ENCODE assay signal across 13 cellular contexts in the genomic region with DNA sequence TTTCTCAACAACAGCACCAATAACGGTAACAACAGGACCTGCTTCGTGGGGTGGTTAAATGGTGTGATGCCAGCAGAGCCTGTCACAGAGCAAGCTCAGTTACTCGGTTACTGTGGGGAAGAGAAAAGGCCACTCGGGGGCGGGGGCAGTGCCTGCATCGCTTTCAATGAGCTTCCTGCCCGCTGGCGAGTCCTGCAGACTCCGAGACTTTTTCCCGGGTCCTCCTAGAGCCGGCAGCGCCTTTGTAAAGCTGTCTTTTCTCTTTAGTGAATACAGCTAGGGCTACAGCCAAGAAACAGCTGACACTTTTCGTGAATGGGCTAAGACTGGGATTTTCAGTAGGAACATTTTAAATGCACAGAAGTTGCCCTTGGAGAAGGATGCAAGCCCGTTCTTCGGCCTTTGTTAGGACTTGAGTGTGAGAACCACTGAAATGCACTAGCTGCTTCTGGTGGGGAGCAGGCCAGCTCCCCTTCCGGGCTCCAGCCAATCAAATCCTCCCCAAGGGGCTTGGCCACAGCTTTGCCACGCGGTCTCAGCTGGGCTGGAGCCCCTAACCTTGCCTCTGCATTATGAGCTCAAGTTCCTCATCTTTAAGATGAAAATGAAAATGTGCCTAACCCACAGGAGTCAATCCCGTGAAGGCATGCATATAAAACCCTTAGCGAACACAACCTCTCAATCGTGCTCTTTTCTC. TPM values are rescaled to one million over a fixed set of nuclear protein-coding genes. Genes with fewer than 3 reads are reported as not detected.
A peak's percentile ranks its signal among the peaks of the same experiment; 100 is the strongest.
DNase-seq lines count a peak whose midpoint lies in the region; ATAC-seq and TF ChIP-seq lines count a peak whose summit lies in the region.
"Had no signal": no experiment of that assay in that cellular context is flagged by ENCODE, and none has a peak within 500 bp of the region (broad histone marks: within the 10 kb centered on the region; RNA-seq: fewer than 3 reads in every experiment).

No MANE protein-coding gene starts in this region.

- DNase-seq in activated gamma-delta T cell treated with Interleukin-2 at 50 U/mL for 16 hours (peak; percentile 6), activated gamma-delta T cell (lab: John Stamatoyannopoulos, UW) (no peak), caudate nucleus (lab: John Stamatoyannopoulos, UW) (peak in 49 of 61 donors; percentile 6 to 87 (median 48)), lower lobe of right lung (no peak), AML-193 (lab: John Stamatoyannopoulos, UW) (no peak), uterus (no peak), RWPE1 (ENCODE audit: low spot score) (no peak)
- DNase-seq: activated CD4-positive, alpha-beta T cell treated with anti-CD3 and anti-CD28 coated beads, Interleukin-2, amount 50 U/mL, for 48 hours; GOT3; NCI-H1417 had no signal

- intact Hi-C loops in lower lobe of right lung (cut with DNase I) (no loop called here), uterus (cut with DNase I; ENCODE audit: low total_unique reads) (no loop called here)

- no peaks in the 10 kb centered on the region for H3K27me3 ChIP-seq in lower lobe of right lung (ENCODE audit: low read depth)
- no peaks in the 10 kb centered on the region for H3K27me3 ChIP-seq in stomach smooth muscle (ENCODE audit: control insufficient read depth in 1 of 2, insufficient read depth in 2 of 2, low read length in 2 of 2)
- H3K27me3 ChIP-seq in uterus = no peaks in the 10 kb centered on the region

- H3K9me3 ChIP-seq in lower lobe of right lung (no peaks in the 10 kb centered on the region), stomach smooth muscle (ENCODE audit: control insufficient read depth in 2 of 2, low read length in 2 of 2) (no peaks in the 10 kb centered on the region), uterus (no peaks in the 10 kb centered on the region)

- no peak overlapping the region for H3K27ac ChIP-seq in caudate nucleus (ENCODE audit: low read depth, low read length)
- no peak overlapping the region for H3K27ac ChIP-seq in lower lobe of right lung
- no peak overlapping the region for H3K27ac ChIP-seq in stomach smooth muscle (ENCODE audit: low read length)
- H3K27ac ChIP-seq in uterus = no peak overlapping the region
- no peak overlapping the region for H3K27ac ChIP-seq in RWPE1

- POLR2A ChIA-PET in RWPE1 (lab: Yijun Ruan, JAX; ENCODE audit: low non-redundant PET) = no interaction called here

- no peak for TF ChIP-seq POLR2A in uterus (IDR thresholded peaks at IDR 0.05)

- CTCF ChIA-PET in RWPE1 (lab: Yijun Ruan, JAX) = no interaction called here

- H3K36me3 ChIP-seq in lower lobe of right lung (no peaks in the 10 kb centered on the region), stomach smooth muscle (ENCODE audit: control insufficient read depth in 2 of 2, insufficient read depth in 2 of 2, low read length in 2 of 2) (no peaks in the 10 kb centered on the region), uterus (no peaks in the 10 kb centered on the region)

- H3K4me1 ChIP-seq in lower lobe of right lung = peaks cover 5% of the 10 kb centered on the region
- peaks cover 6% of the 10 kb centered on the region for H3K4me1 ChIP-seq in stomach smooth muscle (ENCODE audit: control insufficient read depth, insufficient read depth, low read length)
- no peaks in the 10 kb centered on the region for H3K4me1 ChIP-seq in uterus

- ATAC-seq in lower lobe of right lung = peak in 1 of 2 donors; percentile 26
- ATAC-seq: Panc1, sciatic nerve had no signal

- peak overlapping the region; percentile 26 for H3K4me3 ChIP-seq in lower lobe of right lung
- peak overlapping the region; percentile 17 to 22 for H3K4me3 ChIP-seq in stomach smooth muscle (ENCODE audit: low read length in 2 of 2)
- no peak overlapping the region for H3K4me3 ChIP-seq in uterus

- TF ChIP-seq CTCF in lower lobe of right lung (IDR thresholded peaks at IDR 0.05) (no peak), uterus (IDR thresholded peaks at IDR 0.05) (no peak), RWPE1 (conservative IDR thresholded peaks at IDR 0.05; ENCODE audit: low read depth) (no peak)

- no peak overlapping the region for H3K9ac ChIP-seq in stomach smooth muscle (ENCODE audit: low read length in 2 of 2)

RNA-seq across cellular contexts. Expression of gene EFHD2, which starts 23.4 kb away (rescaled TPM):
- 100 TPM for total RNA-seq in lower lobe of right lung
- 10 to 100 TPM; 12.1 to 32.5 (median 20.4) TPM for total RNA-seq in uterus

RNA-seq across cellular contexts. Expression of gene CTRC, which starts 52.0 kb away (rescaled TPM):
- total RNA-seq in lower lobe of right lung (not detected), uterus (1 to 10 TPM in 1 of 4 donors, not detected in 3; 1.1 TPM)

Comparison
In these comparisons a context has a peak if more than half of its experiments do, and no peak if none do; other contexts are left out.
1. DNase-seq: peak in activated gamma-delta T cell treated with Interleukin-2 at 50 U/mL for 16 hours (single experiment) and caudate nucleus (49 of 61); none in activated gamma-delta T cell (single experiment), lower lobe of right lung (single experiment), AML-193 (0 of 2), uterus (0 of 2) and RWPE1 (single experiment).
2. H3K4me3 ChIP-seq: peak in lower lobe of right lung (single experiment) and stomach smooth muscle (2 of 2); none in uterus (0 of 2).